8 cellular contexts compared by ENCODE assay signal in genomic region chr2:152718047-152718908, GRCh38. TPM values are rescaled to one million over a fixed set of nuclear protein-coding genes. Genes with fewer than 3 reads are reported as not detected.
A peak's percentile ranks its signal among the peaks of the same experiment; 100 is the strongest.
DNase-seq lines count a peak whose midpoint lies in the region; ATAC-seq and TF ChIP-seq lines count a peak whose summit lies in the region.

Gene ARL6IP6, plus strand, starts transcription at chr2:152718620. Its CDS starts 5 bp downstream, at chr2:152718625.

- peak; percentile 93 to 94 for ATAC-seq in lower lobe of right lung

- peak within 1 kb of the TSS; percentile 96 for H3K4me3 ChIP-seq in CD8-positive, alpha-beta memory T cell (ENCODE audit: low read length)
- H3K4me3 ChIP-seq in ectodermal cell (ENCODE audit: insufficient read depth, low read depth, low read length): peak within 1 kb of the TSS; percentile 91
- peak within 1 kb of the TSS; percentile 90 for H3K4me3 ChIP-seq in lower lobe of right lung

- peaks cover 0 to 53% (median 4%) of the 10 kb centered on the region in 3 donors for H3K36me3 Mint-ChIP-seq in CD8-positive, alpha-beta memory T cell

- H3K4me3 Mint-ChIP-seq in CD8-positive, alpha-beta memory T cell: peak within 1 kb of the TSS; percentile 97 to 100 (median 99)

- intact Hi-C loops in lower lobe of right lung (cut with DNase I): no loop called here

- H3K27me3 ChIP-seq in CD8-positive, alpha-beta memory T cell (ENCODE audit: insufficient read depth, low read length, poor library complexity, severe bottlenecking): no peaks in the 10 kb centered on the region
- H3K27me3 ChIP-seq in ectodermal cell (ENCODE audit: control insufficient read depth, insufficient read depth, low read length, poor library complexity, severe bottlenecking) (no peaks in the 10 kb centered on the region), lower lobe of right lung (ENCODE audit: low read depth) (no peaks in the 10 kb centered on the region)

- peak; percentile 90 to 97 (median 94) for DNase-seq in CD8-positive, alpha-beta memory T cell
- peak; percentile 85 for DNase-seq in GM20000 (ENCODE audit: low spot score)
- peak; percentile 82 for DNase-seq in HS-5 (ENCODE audit: low read depth)
- DNase-seq in NK-92 (lab: John Stamatoyannopoulos, UW; ENCODE audit: unreplicated experiment): peak; percentile 47
- DNase-seq in activated CD8-positive, alpha-beta memory T cell treated with anti-CD3 and anti-CD28 coated beads for 1 hour (ENCODE audit: extremely low read depth in 1 of 2, low read depth in 1 of 2): peak; percentile 77 to 90
- DNase-seq in lower lobe of right lung: peak; percentile 96
- DNase-seq in stimulated activated CD4-positive, alpha-beta T cell treated with anti-CD3 and anti-CD28 coated beads, TNF-alpha, amount 100 ng/mL, for 1 hour (ENCODE audit: low read depth in 3 of 3, low spot score in 1 of 3): peak; percentile 78 to 85 (median 79)

- H3K27ac ChIP-seq in CD8-positive, alpha-beta memory T cell (ENCODE audit: low read depth, low read length): peak within 1 kb of the TSS; percentile 97
- H3K27ac ChIP-seq in ectodermal cell (ENCODE audit: insufficient read depth, low read depth, low read length, poor library complexity, severe bottlenecking): peak within 1 kb of the TSS; percentile 96
- H3K27ac ChIP-seq in lower lobe of right lung: peak within 1 kb of the TSS; percentile 98

- no peaks in the 10 kb centered on the region for H3K9me3 ChIP-seq in CD8-positive, alpha-beta memory T cell (ENCODE audit: low read length)
- H3K9me3 ChIP-seq in ectodermal cell (ENCODE audit: control insufficient read depth, low read length): no peaks in the 10 kb centered on the region
- no peaks in the 10 kb centered on the region for H3K9me3 ChIP-seq in lower lobe of right lung

- H3K4me1 Mint-ChIP-seq in CD8-positive, alpha-beta memory T cell: peaks cover 61 to 82% (median 76%) of the 10 kb centered on the region in 3 donors

- H3K27ac Mint-ChIP-seq in CD8-positive, alpha-beta memory T cell: peak within 1 kb of the TSS; percentile 97 to 100 (median 99)

- 0% methylated on average over 88 of the region's 88 CpGs for WGBS in ectodermal cell, 2 experiments

- CTCF ChIA-PET in CD8-positive, alpha-beta memory T cell (lab: Charles Lee): interaction anchor here (1.1 to 1.5 kb wide), 2 partner anchors 82 to 1454 kb away, joined by 3 read pairs; no protein-coding TSS in a partner anchor

- peaks cover 31% of the 10 kb centered on the region for H3K4me1 ChIP-seq in CD8-positive, alpha-beta memory T cell (ENCODE audit: insufficient read depth, low read length)
- H3K4me1 ChIP-seq in ectodermal cell (ENCODE audit: control insufficient read depth, insufficient read depth, low read length) (peaks cover 10% of the 10 kb centered on the region), lower lobe of right lung (peaks cover 50% of the 10 kb centered on the region)

- H3K36me3 ChIP-seq in CD8-positive, alpha-beta memory T cell (ENCODE audit: insufficient read depth, low read length): peaks cover 9% of the 10 kb centered on the region
- H3K36me3 ChIP-seq in ectodermal cell (ENCODE audit: control insufficient read depth, insufficient read depth, low read length) (peaks cover 5% of the 10 kb centered on the region), lower lobe of right lung (peaks cover 31% of the 10 kb centered on the region)

- H3K9me3 Mint-ChIP-seq in CD8-positive, alpha-beta memory T cell: no peaks in the 10 kb centered on the region

- POLR2A ChIA-PET in CD8-positive, alpha-beta memory T cell (lab: Charles Lee): interaction anchor here (0.9 kb wide), 1 partner anchor 542 kb away, joined by 7 read pairs; the partner anchor contains the start of gene STAM2

- TF ChIP-seq CTCF in GM20000 (IDR thresholded peaks at IDR 0.05; ENCODE audit: extremely low read depth, missing control alignments) (no peak), lower lobe of right lung (IDR thresholded peaks at IDR 0.05) (no peak)

- peaks cover 0 to 3% of the 10 kb centered on the region in 2 donors for H3K27me3 Mint-ChIP-seq in CD8-positive, alpha-beta memory T cell

RNA-seq across cellular contexts. Expression of gene ARL6IP6, which starts in this region (rescaled TPM):
- 10 to 100 TPM; 28.2 to 29.1 TPM for total RNA-seq in CD8-positive, alpha-beta memory T cell
- polyA plus RNA-seq in CD8-positive, alpha-beta memory T cell: 31.7 TPM
- polyA plus RNA-seq in ectodermal cell (2013, experiment 1 of 4): 82.6 TPM
- 90.9 TPM for polyA plus RNA-seq in ectodermal cell (2013, experiment 2 of 4)
- 75.8 TPM for polyA plus RNA-seq in ectodermal cell (2013, experiment 3 of 4)
- 85.0 TPM for polyA plus RNA-seq in ectodermal cell (2013, experiment 4 of 4)
- total RNA-seq in lower lobe of right lung: 19.2 TPM

Comparison
In these comparisons a context has a peak if more than half of its experiments do, and no peak if none do; other contexts are left out.
1. Peak in every context shown above with its lines: DNase-seq, ATAC-seq, H3K4me3 ChIP-seq and H3K27ac ChIP-seq.